Comparison of ENCODE assay signal across 20 cellular contexts in the genomic region with DNA sequence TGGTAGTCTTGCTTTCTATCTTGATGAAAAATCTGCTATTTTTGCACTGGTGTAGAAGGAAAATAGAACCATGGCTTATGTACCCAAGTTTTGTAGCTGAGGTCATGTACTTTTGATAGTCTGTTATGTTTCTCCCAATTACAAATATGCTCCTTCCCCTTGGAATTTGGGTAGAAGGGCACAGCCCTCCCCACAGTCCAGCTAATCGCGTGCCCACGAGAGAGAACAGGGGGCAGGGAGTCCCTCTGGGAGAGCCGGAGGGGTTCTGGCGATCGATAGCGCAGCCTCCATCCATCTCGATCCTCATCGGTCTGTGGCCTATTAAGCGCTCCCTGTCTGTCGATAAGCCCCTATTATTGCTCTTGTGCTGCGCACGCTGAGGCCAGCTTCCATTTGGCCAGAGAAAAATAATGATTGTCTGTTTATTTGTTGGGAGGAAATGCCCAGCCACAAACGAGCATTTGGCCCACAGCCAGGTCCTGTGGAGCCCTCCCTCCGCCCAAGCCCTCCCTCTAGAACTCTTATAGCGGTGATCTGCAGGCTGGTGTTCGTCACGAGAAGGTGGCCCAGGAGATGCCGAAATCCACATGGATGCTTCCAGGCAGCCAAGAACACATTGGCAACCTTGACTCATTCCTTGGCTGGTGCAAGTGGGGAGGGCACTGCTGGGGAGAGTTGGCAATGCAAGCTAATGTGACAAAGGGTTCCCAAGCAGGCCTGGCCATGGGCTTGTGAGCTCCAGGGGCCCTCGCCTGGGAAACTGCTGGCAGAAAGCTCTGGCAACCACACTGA.
DNase-seq lines count a peak whose midpoint lies in the region; TF ChIP-seq lines count a peak whose summit lies in the region.
"Had no signal": no experiment of that assay in that cellular context is flagged by ENCODE, and none has a peak within 500 bp of the region (broad histone marks: within the 10 kb centered on the region; RNA-seq: fewer than 3 reads in every experiment).

No MANE protein-coding gene starts in this region.

- H3F3A ChIP-seq in GM23248 (ENCODE audit: insufficient read depth), result no peaks in the 10 kb centered on the region

- TF ChIP-seq EP300 in stomach (IDR thresholded peaks at IDR 0.05), result no peak

- no peaks in the 10 kb centered on the region for H3K27me3 Mint-ChIP-seq in activated T-cell treated with anti-CD3 and anti-CD28 coated beads, Interleukin-2, amount 50 U/mL, for 24 hours
- peaks cover 3% of the 10 kb centered on the region for H3K27me3 Mint-ChIP-seq in activated naive CD4-positive, alpha-beta T cell treated with anti-CD3 and anti-CD28 coated beads, Interleukin-2, amount 10 ng/mL, durations not matched to agents 7 days and 5 days
- H3K27me3 Mint-ChIP-seq: activated CD4-positive, alpha-beta T cell treated with anti-CD3 and anti-CD28 coated beads for 36 hours had no signal

- no peak overlapping the region for H3K4me2 ChIP-seq in GM23248 (ENCODE audit: unreplicated experiment)
- H3K4me2 ChIP-seq: smooth muscle cell had no signal

- intact Hi-C loops in posterior cingulate gyrus (cut with DNase I), result no loop called here
- intact Hi-C loops in stomach (cut with DNase I; ENCODE audit: low total_unique reads), result no loop called here

- 64 to 67% methylated on average over 20 of the region's 20 CpGs for WGBS in GM23248 (ENCODE audit: low coverage in 1 of 2, low lambda C conversion rate in 2 of 2, missing lambda C conversion rate in 2 of 2), 2 experiments
- WGBS in stomach, 5 donors, result 82 to 87% (median 86%) methylated on average over 20 of the region's 20 CpGs

- H3K9me2 ChIP-seq in GM23248 (ENCODE audit: insufficient read depth), result no peaks in the 10 kb centered on the region

- H3K79me2 ChIP-seq in GM23248 (ENCODE audit: insufficient read depth), result no peaks in the 10 kb centered on the region

- CTCF ChIA-PET in activated naive CD4-positive, alpha-beta T cell treated with anti-CD3 and anti-CD28 coated beads, Interleukin-2, amount 10 ng/mL, durations not matched to agents 7 days and 5 days (lab: Charles Lee), result no interaction called here

- in situ Hi-C loops in GM23248 (cut with MboI), result no loop called here

- no peaks in the 10 kb centered on the region for H3K36me3 Mint-ChIP-seq in activated T-cell treated with anti-CD3 and anti-CD28 coated beads, Interleukin-2, amount 50 U/mL, for 24 hours (ENCODE audit: low read depth)
- H3K36me3 Mint-ChIP-seq in activated naive CD4-positive, alpha-beta T cell treated with anti-CD3 and anti-CD28 coated beads, Interleukin-2, amount 10 ng/mL, durations not matched to agents 7 days and 5 days, result no peaks in the 10 kb centered on the region
- H3K36me3 Mint-ChIP-seq: CD8-positive, alpha-beta T cell had no signal

- H3K36me3 ChIP-seq in GM23248 (ENCODE audit: low read depth) (no peaks in the 10 kb centered on the region), H7 (replicated peaks; ENCODE audit: control insufficient read depth, insufficient read depth, low read length) (no peaks in the 10 kb centered on the region), stomach (no peaks in the 10 kb centered on the region)

- no peak overlapping the region for H3K4me3 ChIP-seq in GM23248
- H3K4me3 ChIP-seq in H7 (ENCODE audit: insufficient read depth, low read depth, low read length), result no peak overlapping the region
- no peak overlapping the region for H3K4me3 ChIP-seq in stomach
- H3K4me3 ChIP-seq: psoas muscle, smooth muscle cell had no signal

- no peak overlapping the region for H3K27ac Mint-ChIP-seq in activated T-cell treated with anti-CD3 and anti-CD28 coated beads, Interleukin-2, amount 50 U/mL, for 24 hours
- H3K27ac Mint-ChIP-seq in activated naive CD4-positive, alpha-beta T cell treated with anti-CD3 and anti-CD28 coated beads, Interleukin-2, amount 10 ng/mL, durations not matched to agents 7 days and 5 days, result no peak overlapping the region
- H3K27ac Mint-ChIP-seq: activated CD4-positive, alpha-beta T cell treated with anti-CD3 and anti-CD28 coated beads for 36 hours; CD8-positive, alpha-beta T cell had no signal

- no peaks in the 10 kb centered on the region for H3K27me3 ChIP-seq in GM23248 (replicated peaks; ENCODE audit: insufficient read depth)
- H3K27me3 ChIP-seq in H7 (ENCODE audit: control insufficient read depth, insufficient read depth, low read length), result peaks cover 1% of the 10 kb centered on the region; the same call in 1 of the 2 replicates
- H3K27me3 ChIP-seq in stomach, result no peaks in the 10 kb centered on the region

- H3K4me1 Mint-ChIP-seq in activated T-cell treated with anti-CD3 and anti-CD28 coated beads, Interleukin-2, amount 50 U/mL, for 24 hours (ENCODE audit: low read depth), result peaks cover 3% of the 10 kb centered on the region
- no peaks in the 10 kb centered on the region for H3K4me1 Mint-ChIP-seq in activated naive CD4-positive, alpha-beta T cell treated with anti-CD3 and anti-CD28 coated beads, Interleukin-2, amount 10 ng/mL, durations not matched to agents 7 days and 5 days
- H3K4me1 Mint-ChIP-seq: activated CD4-positive, alpha-beta T cell treated with anti-CD3 and anti-CD28 coated beads for 36 hours had no signal

- H3K4me3 Mint-ChIP-seq in activated T-cell treated with anti-CD3 and anti-CD28 coated beads, Interleukin-2, amount 50 U/mL, for 24 hours, result no peak overlapping the region
- H3K4me3 Mint-ChIP-seq in activated naive CD4-positive, alpha-beta T cell treated with anti-CD3 and anti-CD28 coated beads, Interleukin-2, amount 10 ng/mL, durations not matched to agents 7 days and 5 days, result no peak overlapping the region
- H3K4me3 Mint-ChIP-seq: activated CD4-positive, alpha-beta T cell treated with anti-CD3 and anti-CD28 coated beads for 36 hours; CD8-positive, alpha-beta T cell; nephron progenitor cell had no signal

- H4K20me1 ChIP-seq in GM23248 (ENCODE audit: insufficient read depth), result no peaks in the 10 kb centered on the region

- H3K4me1 ChIP-seq in GM23248 (ENCODE audit: insufficient read depth) (no peaks in the 10 kb centered on the region), stomach (no peaks in the 10 kb centered on the region)
- H3K4me1 ChIP-seq: psoas muscle had no signal

- TF ChIP-seq CTCF in stomach (IDR thresholded peaks at IDR 0.05), result no peak

- no peaks in the 10 kb centered on the region for H3K9me3 Mint-ChIP-seq in activated T-cell treated with anti-CD3 and anti-CD28 coated beads, Interleukin-2, amount 50 U/mL, for 24 hours
- no peaks in the 10 kb centered on the region for H3K9me3 Mint-ChIP-seq in activated naive CD4-positive, alpha-beta T cell treated with anti-CD3 and anti-CD28 coated beads, Interleukin-2, amount 10 ng/mL, durations not matched to agents 7 days and 5 days
- H3K9me3 Mint-ChIP-seq: CD8-positive, alpha-beta T cell; nephron progenitor cell had no signal

- H3K27ac ChIP-seq in GM23248 (no peak overlapping the region), stomach (no peak overlapping the region)
- H3K27ac ChIP-seq: psoas muscle had no signal

- no peak for TF ChIP-seq POLR2A in stomach (IDR thresholded peaks at IDR 0.05)

- no peak overlapping the region for H2AFZ ChIP-seq in GM23248

- no peak overlapping the region for H3K9ac ChIP-seq in GM23248

- DNase-seq in GM23248 (peak; percentile 42), amygdala (lab: John Stamatoyannopoulos, UW) (peak in 48 of 56 donors; percentile 16 to 90 (median 62)), fibroblast of gingiva (ENCODE audit: low read depth) (peak; percentile 56), posterior cingulate gyrus (peak in 8 of 10 donors; percentile 50 to 94 (median 67)), H7 (no peak), stomach (no peak)
- no peak for DNase-seq in activated T-cell treated with anti-CD3 and anti-CD28 coated beads, Interleukin-2, amount 50 U/mL, for 24 hours
- DNase-seq in activated naive CD4-positive, alpha-beta T cell treated with anti-CD3 and anti-CD28 coated beads, Interleukin-2, amount 10 ng/mL, durations not matched to agents 7 days and 5 days, result no peak
- DNase-seq: activated CD4-positive, alpha-beta T cell treated with anti-CD3 and anti-CD28 coated beads for 36 hours; CD8-positive, alpha-beta T cell; KBM-7; mammary epithelial cell; NCI-H1092; NCI-H2029; NCI-H526; nephron progenitor cell; psoas muscle; Right ventricle myocardium superior; stimulated activated CD4-positive, alpha-beta T cell treated with anti-CD3 and anti-CD28 coated beads, Interleukin-4, amount 100 ng/mL, for 1 hour had no signal

- H3K9me3 ChIP-seq in GM23248 (ENCODE audit: low read depth) (no peaks in the 10 kb centered on the region), stomach (no peaks in the 10 kb centered on the region)
- H3K9me3 ChIP-seq: psoas muscle had no signal

Comparison
In these comparisons a context has a peak if more than half of its experiments do, and no peak if none do; other contexts are left out.
1. DNase-seq: peak in GM23248 (single experiment), amygdala (48 of 56), fibroblast of gingiva (single experiment) and posterior cingulate gyrus (8 of 10); none in activated T-cell treated with anti-CD3 and anti-CD28 coated beads, Interleukin-2, amount 50 U/mL, for 24 hours (single experiment), H7 (single experiment), stomach (single experiment) and activated naive CD4-positive, alpha-beta T cell treated with anti-CD3 and anti-CD28 coated beads, Interleukin-2, amount 10 ng/mL, durations not matched to agents 7 days and 5 days (single experiment).